Comparison of ENCODE assay signal across 15 cellular contexts in genomic region chr12:23536293-23536692, GRCh38.
DNase-seq lines count a peak whose midpoint lies in the region; ATAC-seq, FAIRE-seq and TF ChIP-seq lines count a peak whose summit lies in the region.
"Had no signal": no experiment of that assay in that cellular context is flagged by ENCODE, and none has a peak within 500 bp of the region (broad histone marks: within the 10 kb centered on the region; RNA-seq: fewer than 3 reads in every experiment).

No MANE protein-coding gene starts in this region.

- H2BK120ac ChIP-seq in H1 (replicated peaks; ENCODE audit: low read depth, low read length): no peak overlapping the region

- H3K79me1 ChIP-seq in H1 (ENCODE audit: low read depth, low read length): no peaks in the 10 kb centered on the region

- H2AFZ ChIP-seq in H1 (ENCODE audit: low read length): no peak overlapping the region

- no peak overlapping the region for H2BK20ac ChIP-seq in H1 (ENCODE audit: low read length)

- TF ChIP-seq CTCF in H1 (IDR thresholded peaks at IDR 0.05; ENCODE audit: control extremely low read depth in 1 of 3, insufficient read depth in 1 of 3, low read depth in 1 of 3, low read length in 3 of 3): no peak
- TF ChIP-seq CTCF in GM10248 (IDR thresholded peaks at IDR 0.05; ENCODE audit: control extremely low read depth, extremely low read depth, low read depth, missing control alignments): no peak

- H2BK5ac ChIP-seq in H1 (ENCODE audit: low read depth, low read length): no peak overlapping the region

- WGBS in H1 (ENCODE audit: extremely low coverage in 1 of 2, insufficient coverage in 1 of 2, insufficient read length in 1 of 2, insufficient replicate concordance in 2 of 2, low coverage in 1 of 2, low lambda C conversion rate in 2 of 2, missing lambda C conversion rate in 1 of 2), 2 experiments: 94% methylated on average over 7 of the region's 7 CpGs; no CpG with 5 or more reads in 1 of the 2 experiments

- H2BK15ac ChIP-seq in H1 (ENCODE audit: low read length): no peak overlapping the region

- H3K4ac ChIP-seq in H1 (replicated peaks; ENCODE audit: insufficient read length, low read depth, low read length): no peak overlapping the region

- H2BK12ac ChIP-seq in H1 (ENCODE audit: low read depth, low read length): no peak overlapping the region

- H3K23me2 ChIP-seq in H1 (ENCODE audit: low read depth, low read length): no peaks in the 10 kb centered on the region

- no peaks in the 10 kb centered on the region for H3K79me2 ChIP-seq in H1 (ENCODE audit: control insufficient read depth in 1 of 2, insufficient read depth in 2 of 2, low read length in 2 of 2)

- no peak overlapping the region for H3K23ac ChIP-seq in H1 (ENCODE audit: insufficient read length)

- H4K5ac ChIP-seq in H1 (ENCODE audit: insufficient read length, low read depth, low read length): no peak overlapping the region

- TF ChIP-seq EP300 in H1 (IDR thresholded peaks at IDR 0.05; ENCODE audit: borderline replicate concordance in 1 of 2, low read depth in 2 of 2, low read length in 2 of 2): no peak

- no peak for FAIRE-seq in H1 (lab: Jason Lieb, UNC)
- FAIRE-seq: K562 had no signal

- no peaks in the 10 kb centered on the region for H3K27me3 ChIP-seq in H1 (replicated peaks in 1 of 4; ENCODE audit: control insufficient read depth in 3 of 4, extremely low read depth in 1 of 4, insufficient read depth in 3 of 4, low read length in 3 of 4)

- H3K14ac ChIP-seq in H1 (ENCODE audit: insufficient read length): no peak overlapping the region

- no peak overlapping the region for H4K8ac ChIP-seq in H1 (ENCODE audit: extremely low read depth, insufficient read depth, low read length)

- no peak for TF ChIP-seq POLR2A in H1 (IDR thresholded peaks at IDR 0.05; ENCODE audit: control extremely low read depth in 1 of 2, low read depth in 2 of 2, low read length in 2 of 2)

- peaks cover 0 to 2% of the 10 kb centered on the region in 2 experiments; a peak in 1 of 4 replicates for H3K9me3 ChIP-seq in H1 (ENCODE audit: insufficient read depth in 2 of 2, low read depth in 1 of 2, low read length in 1 of 2)
- H3K9me3 ChIP-seq: SK-N-SH had no signal

- H3K27ac ChIP-seq in H1 (ENCODE audit: low read depth, low read length): no peak overlapping the region

- H3K4me2 ChIP-seq in H1 (ENCODE audit: insufficient read depth in 1 of 2, low read depth in 2 of 2, low read length in 2 of 2): no peak overlapping the region
- H3K4me2 ChIP-seq: SK-N-SH had no signal

- no peak overlapping the region for H3K56ac ChIP-seq in H1 (replicated peaks; ENCODE audit: insufficient read length, low read depth, low read length)

- no peak overlapping the region for H3K4me3 ChIP-seq in H1 (ENCODE audit: extremely low read depth in 1 of 4, insufficient read depth in 2 of 4, low read depth in 3 of 4, low read length in 4 of 4)
- H3K4me3 ChIP-seq: K562 had no signal

- DNase-seq in H1 (ENCODE audit: low read depth in 1 of 2, low spot score in 2 of 2) (no peak), AG20443 (ENCODE audit: low spot score) (no peak), HT-29 (ENCODE audit: low spot score) (no peak), GM10248 (ENCODE audit: extremely low spot score) (no peak)
- DNase-seq: activated CD4-positive, alpha-beta T cell treated with anti-CD3 and anti-CD28 coated beads for 4 hours; CD8-positive, alpha-beta memory T cell; cerebellar nuclear complex; NCI-H82; SK-N-SH had no signal

- no peak overlapping the region for H3K18ac ChIP-seq in H1 (ENCODE audit: extremely low read depth, low read length)

- TF ChIP-seq RAD21 in H1 (IDR thresholded peaks at IDR 0.05 in 1 of 2, conservative IDR thresholded peaks at IDR 0.05 in 1 of 2; ENCODE audit: low read depth in 2 of 2, low read length in 2 of 2): no peak

- peaks cover 0 to 2% (median 0%) of the 10 kb centered on the region in 4 experiments; a peak in 2 of 7 replicates for H3K4me1 ChIP-seq in H1 (replicated peaks in 1 of 4; ENCODE audit: control insufficient read depth in 3 of 4, insufficient read depth in 4 of 4, low read length in 3 of 4)

- POLR2A ChIA-PET in H1 (lab: Charles Lee; ENCODE audit: partially characterized antibody): interaction anchor here (1.3 kb wide), 1 partner anchor 104 kb away, joined by 3 read pairs; no protein-coding TSS in a partner anchor
- POLR2A ChIA-PET in GM10248 (lab: Yijun Ruan, JAX): no interaction called here

- H4K91ac ChIP-seq in H1 (replicated peaks; ENCODE audit: insufficient read length, low read length): peak overlapping the region; percentile 30

- ATAC-seq in GM18858 (IDR thresholded peaks at IDR 0.05; ENCODE audit: unreplicated experiment) (peak; percentile 94), GM21529 (IDR thresholded peaks at IDR 0.05; ENCODE audit: unreplicated experiment) (peak; percentile 82), HG03439 (IDR thresholded peaks at IDR 0.05; ENCODE audit: unreplicated experiment) (peak; percentile 70), GM18498 (IDR thresholded peaks at IDR 0.05; ENCODE audit: unreplicated experiment) (no peak)
- ATAC-seq: K562, sciatic nerve had no signal

- H2AK5ac ChIP-seq in H1 (ENCODE audit: low read depth, low read length): no peak overlapping the region

- no peaks in the 10 kb centered on the region for H4K20me1 ChIP-seq in H1 (replicated peaks in 1 of 2; ENCODE audit: control insufficient read depth in 1 of 2, insufficient read depth in 2 of 2, low read length in 2 of 2)

- H3K9ac ChIP-seq in H1 (replicated peaks in 1 of 4; ENCODE audit: extremely low read depth in 1 of 4, low read depth in 3 of 4, low read length in 3 of 4): no peak overlapping the region
- H3K9ac ChIP-seq: SK-N-SH had no signal

- CTCF ChIA-PET in H1 (lab: Charles Lee; ENCODE audit: partially characterized antibody) (interaction anchor here (1.2 to 1.3 kb wide), 2 partner anchors 16 to 22 kb away, joined by 3 read pairs; no protein-coding TSS in a partner anchor), GM10248 (lab: Yijun Ruan, JAX) (interaction anchor here (0.8 to 1.8 kb wide), 4 partner anchors 12 to 23 kb away, joined by 3 to 7 read pairs (median 3); no protein-coding TSS in a partner anchor)

- H3K36me3 ChIP-seq in H1 (ENCODE audit: control insufficient read depth in 2 of 4, insufficient read depth in 4 of 4, low read length in 3 of 4): no peaks in the 10 kb centered on the region

TF ChIP-seq in H1, 55 proteins besides CTCF, POLR2A, EP300 and RAD21:
- TF ChIP-seq CREB1 (IDR thresholded peaks at IDR 0.05): no peak
- no peak for TF ChIP-seq POLR2AphosphoS5 (IDR thresholded peaks at IDR 0.05; ENCODE audit: low read depth, low read length)
- TF ChIP-seq SRF (IDR thresholded peaks at IDR 0.05; ENCODE audit: low read depth, low read length): no peak
- no peak for TF ChIP-seq POU5F1 (IDR thresholded peaks at IDR 0.05; ENCODE audit: low read depth, low read length)
- no peak for TF ChIP-seq SAP30 (IDR thresholded peaks at IDR 0.05; ENCODE audit: insufficient read depth, insufficient replicate concordance, low read length)
